ENCODE assay signal across 2 cellular contexts in genomic region chr4:153748378-153748777, GRCh38.
TF ChIP-seq lines count a peak whose summit lies in the region.

No MANE protein-coding gene starts in this region.

TF ChIP-seq in IMR-90, 13 proteins besides CTCF, POLR2A, EP300 and RAD21:
- TF ChIP-seq SMC3 (IDR thresholded peaks at IDR 0.05; ENCODE audit: low read depth, low read length): no peak
- TF ChIP-seq BHLHE40 (IDR thresholded peaks at IDR 0.05; ENCODE audit: low read depth, low read length): no peak
- TF ChIP-seq CEBPB (IDR thresholded peaks at IDR 0.05; ENCODE audit: low read depth, low read length): no peak
- no peak for TF ChIP-seq MXI1 (IDR thresholded peaks at IDR 0.05; ENCODE audit: borderline replicate concordance, low read depth, low read length)
- TF ChIP-seq RFX5 (IDR thresholded peaks at IDR 0.05; ENCODE audit: low read depth, low read length): no peak
- TF ChIP-seq NFE2L2 (IDR thresholded peaks at IDR 0.05; ENCODE audit: low read depth, low read length): no peak
- no peak for TF ChIP-seq FOS (IDR thresholded peaks at IDR 0.05; ENCODE audit: low read depth, low read length)

TF ChIP-seq in K562, 482 proteins besides CTCF, POLR2A, EP300 and RAD21:
- TF ChIP-seq ATF3 (IDR thresholded peaks at IDR 0.05): 0 out of 2 replicates have a peak, but pooled peaks have one; percentile 14
- no peak for TF ChIP-seq ATF3 (CRISPR knock-in tag; conservative IDR thresholded peaks at IDR 0.05)
- TF ChIP-seq FOSL1 (tag; conservative IDR thresholded peaks at IDR 0.05): peak; percentile 48; the same call in 1 of the 2 replicates
- no peak for TF ChIP-seq THRA (IDR thresholded peaks at IDR 0.05)
